Comparison of ENCODE assay signal across 11 cellular contexts in genomic region chr10:94456942-94457341, GRCh38.
"Had no signal": no experiment of that assay in that cellular context is flagged by ENCODE, and none has a peak within 500 bp of the region (broad histone marks: within the 10 kb centered on the region; RNA-seq: fewer than 3 reads in every experiment).

No MANE protein-coding gene starts in this region.

- H3K4me1 ChIP-seq: HAP-1 had no signal

- H3K36me3 ChIP-seq: HAP-1 had no signal

- H3K4me3 Mint-ChIP-seq: GM23338, H9, HFFc6 had no signal

- ATAC-seq: GM23338, HCT116 had no signal

- FAIRE-seq: H1, H54 had no signal

- H3K4me3 ChIP-seq: GM23248, GM23338, HAP-1 had no signal

- H3K4me1 Mint-ChIP-seq: GM23338, H9 had no signal

- H3K4me2 ChIP-seq: GM23338 had no signal

- H3K9ac ChIP-seq: GM23248 had no signal

- H3K27ac Mint-ChIP-seq: GM23338, H9, HFFc6 had no signal

- DNase-seq: GM23248, GOT3, H7, H9, HCEC 1CT, HFFc6 had no signal

- H2AFZ ChIP-seq: GM23248, GM23338 had no signal

- H3K9me3 ChIP-seq: HAP-1 had no signal

- H3K27ac ChIP-seq: GM23248 had no signal
